In genomic region chr1:247332215-247332900, GRCh38 we compare ENCODE assay signal across 8 cellular contexts. TPM values are rescaled to one million over a fixed set of nuclear protein-coding genes. Genes with fewer than 3 reads are reported as not detected.
DNase-seq lines count a peak whose midpoint lies in the region; ATAC-seq and TF ChIP-seq lines count a peak whose summit lies in the region.

No MANE protein-coding gene starts in this region.

- no peak for TF ChIP-seq CTCF in AG10803 (conservative IDR thresholded peaks at IDR 0.05; ENCODE audit: low read length)
- TF ChIP-seq CTCF in OCI-LY1 (IDR thresholded peaks at IDR 0.05; ENCODE audit: low read length) = no peak
- TF ChIP-seq CTCF in fibroblast of the aortic adventitia (IDR thresholded peaks at IDR 0.05; ENCODE audit: insufficient read depth, low read length) = no peak
- no peak for TF ChIP-seq CTCF in neutrophil (IDR thresholded peaks at IDR 0.05)
- no peak for TF ChIP-seq CTCF in tibial artery (IDR thresholded peaks at IDR 0.05)

- H3K27ac ChIP-seq in OCI-LY1 (ENCODE audit: low read depth, low read length, poor library complexity, severe bottlenecking) (no peak overlapping the region), neutrophil (no peak overlapping the region), tibial artery (peak overlapping the region; percentile 91 to 93)

- intact Hi-C loops in activated T-helper 2 cell treated with anti-CD3 and anti-CD28 coated beads, Interferon-gamma antibody, Interleukin-2, Interleukin-4, amounts not matched to agents 10 μg/mL and 5 μg/mL and 100 μg/mL, durations not matched to agents 14 hours and 24 hours and 36 hours (cut with micrococcal nuclease) = loop anchor here (5.0 to 10.0 kb wide), 3 partner anchors 40 to 228 kb away; partner anchors contain the start of gene ZNF669
- intact Hi-C loops in tibial artery (cut with DNase I; ENCODE audit: low total_unique reads) = loop anchor here (5.0 kb wide), 2 partner anchors 40 to 405 kb away; no protein-coding TSS in a partner anchor

- H3K9me2 ChIP-seq in OCI-LY1 (ENCODE audit: low read depth, low read length) = no peaks in the 10 kb centered on the region

- peak; percentile 20 for ATAC-seq in GM18519 (IDR thresholded peaks at IDR 0.05; ENCODE audit: low FRiP score, unreplicated experiment)
- peak; percentile 33 for ATAC-seq in HG03039 (IDR thresholded peaks at IDR 0.05; ENCODE audit: unreplicated experiment)

- peak overlapping the region; percentile 80 for H3K9ac ChIP-seq in OCI-LY1 (ENCODE audit: low read length)

- no peaks in the 10 kb centered on the region for H3K79me2 ChIP-seq in OCI-LY1 (ENCODE audit: insufficient read depth, low read length)

- peaks cover 14% of the 10 kb centered on the region for H3K36me3 ChIP-seq in OCI-LY1 (ENCODE audit: insufficient read depth, low read length)
- H3K36me3 ChIP-seq in neutrophil = no peaks in the 10 kb centered on the region
- peaks cover 10 to 24% (median 22%) of the 10 kb centered on the region in 3 donors for H3K36me3 ChIP-seq in tibial artery

- H3K27me3 Mint-ChIP-seq in activated T-helper 2 cell treated with anti-CD3 and anti-CD28 coated beads, Interferon-gamma antibody, Interleukin-2, Interleukin-4, amounts not matched to agents 10 μg/mL and 5 μg/mL and 100 μg/mL, durations not matched to agents 14 hours and 24 hours and 36 hours (ENCODE audit: low read depth) = no peaks in the 10 kb centered on the region

- peak overlapping the region; percentile 73 for H3K4me3 Mint-ChIP-seq in activated T-helper 2 cell treated with anti-CD3 and anti-CD28 coated beads, Interferon-gamma antibody, Interleukin-2, Interleukin-4, amounts not matched to agents 10 μg/mL and 5 μg/mL and 100 μg/mL, durations not matched to agents 14 hours and 24 hours and 36 hours (ENCODE audit: low read depth)

- no peaks in the 10 kb centered on the region for H3K27me3 ChIP-seq in OCI-LY1 (ENCODE audit: insufficient read depth, low read length)
- peaks cover 56% of the 10 kb centered on the region for H3K27me3 ChIP-seq in neutrophil
- no peaks in the 10 kb centered on the region for H3K27me3 ChIP-seq in tibial artery

- H3K9me3 ChIP-seq in OCI-LY1 (ENCODE audit: low read length) = no peaks in the 10 kb centered on the region
- H3K9me3 ChIP-seq in neutrophil = no peaks in the 10 kb centered on the region
- no peaks in the 10 kb centered on the region for H3K9me3 ChIP-seq in tibial artery

- peaks cover 28% of the 10 kb centered on the region for H3K4me1 Mint-ChIP-seq in activated T-helper 2 cell treated with anti-CD3 and anti-CD28 coated beads, Interferon-gamma antibody, Interleukin-2, Interleukin-4, amounts not matched to agents 10 μg/mL and 5 μg/mL and 100 μg/mL, durations not matched to agents 14 hours and 24 hours and 36 hours (ENCODE audit: low read depth)

- H3K27ac Mint-ChIP-seq in activated T-helper 2 cell treated with anti-CD3 and anti-CD28 coated beads, Interferon-gamma antibody, Interleukin-2, Interleukin-4, amounts not matched to agents 10 μg/mL and 5 μg/mL and 100 μg/mL, durations not matched to agents 14 hours and 24 hours and 36 hours = peak overlapping the region; percentile 44

- H3K4me2 ChIP-seq in OCI-LY1 (ENCODE audit: low read length) = peak overlapping the region; percentile 80

- H2AFZ ChIP-seq in OCI-LY1 (ENCODE audit: low read length) = no peak overlapping the region

- DNase-seq in AG10803 (ENCODE audit: low read depth) = peak; percentile 41
- peak; percentile 35 for DNase-seq in activated T-helper 2 cell treated with anti-CD3 and anti-CD28 coated beads, Interferon-gamma antibody, Interleukin-2, Interleukin-4, amounts not matched to agents 10 μg/mL and 5 μg/mL and 100 μg/mL, durations not matched to agents 14 hours and 24 hours and 36 hours (ENCODE audit: low spot score)
- DNase-seq in fibroblast of the aortic adventitia (ENCODE audit: low read depth) = peak; percentile 34
- DNase-seq in tibial artery = peak; percentile 31 to 76

- H4K20me1 ChIP-seq in OCI-LY1 (ENCODE audit: insufficient read depth, low read length) = no peaks in the 10 kb centered on the region

- H3K4me3 ChIP-seq in AG10803 (ENCODE audit: low read length) = peak overlapping the region; percentile 80
- H3K4me3 ChIP-seq in OCI-LY1 (ENCODE audit: low read depth, low read length, poor library complexity, severe bottlenecking) = peak overlapping the region; percentile 81
- H3K4me3 ChIP-seq in fibroblast of the aortic adventitia (ENCODE audit: low read depth, low read length) = peak overlapping the region; percentile 80
- peak overlapping the region; percentile 74 to 85 for H3K4me3 ChIP-seq in neutrophil (ENCODE audit: low read depth in 1 of 2, low read length in 1 of 2)
- peak overlapping the region; percentile 74 to 90 for H3K4me3 ChIP-seq in tibial artery

- H3F3A ChIP-seq in OCI-LY1 (ENCODE audit: insufficient read depth, low read length) = no peaks in the 10 kb centered on the region

- H3K4me1 ChIP-seq in OCI-LY1 (ENCODE audit: insufficient read depth, low read length, severe bottlenecking) (peaks cover 17% of the 10 kb centered on the region), neutrophil (ENCODE audit: control insufficient read depth in 1 of 2, insufficient read depth in 1 of 2, low read depth in 1 of 2, low read length in 1 of 2) (peaks cover 12 to 17% of the 10 kb centered on the region in 2 experiments), tibial artery (peaks cover 0 to 25% (median 16%) of the 10 kb centered on the region in 4 donors)

- H3K9me3 Mint-ChIP-seq in activated T-helper 2 cell treated with anti-CD3 and anti-CD28 coated beads, Interferon-gamma antibody, Interleukin-2, Interleukin-4, amounts not matched to agents 10 μg/mL and 5 μg/mL and 100 μg/mL, durations not matched to agents 14 hours and 24 hours and 36 hours = no peaks in the 10 kb centered on the region

- H3K36me3 Mint-ChIP-seq in activated T-helper 2 cell treated with anti-CD3 and anti-CD28 coated beads, Interferon-gamma antibody, Interleukin-2, Interleukin-4, amounts not matched to agents 10 μg/mL and 5 μg/mL and 100 μg/mL, durations not matched to agents 14 hours and 24 hours and 36 hours (ENCODE audit: low read depth) = peaks cover 38% of the 10 kb centered on the region

RNA-seq across cellular contexts. Expression of gene ZNF496, which starts 0.7 kb away (rescaled TPM):
- 19.2 and 19.4 TPM in 2 replicates for total RNA-seq in activated T-helper 2 cell treated with anti-CD3 and anti-CD28 coated beads, Interferon-gamma antibody, Interleukin-2, Interleukin-4, amounts not matched to agents 10 μg/mL and 5 μg/mL and 100 μg/mL, durations not matched to agents 14 hours and 24 hours and 36 hours
- 21.3 and 60.7 TPM in 2 replicates for total RNA-seq in fibroblast of the aortic adventitia (ENCODE audit: low replicate concordance)

Comparison
In these comparisons a context has a peak if more than half of its experiments do, and no peak if none do; other contexts are left out.
1. H3K27ac ChIP-seq: peak in tibial artery (2 of 2); none in OCI-LY1 (single experiment) and neutrophil (single experiment).
2. Peak in every context shown above with its lines, with median percentiles within 50 percentile points of each other: DNase-seq and H3K4me3 ChIP-seq.